In genomic region chr10:1142596-1142995, GRCh38 we compare ENCODE assay signal across 1 cellular context.
TF ChIP-seq lines count a peak whose summit lies in the region.

No MANE protein-coding gene starts in this region.

TF ChIP-seq in GM12878, 131 proteins besides CTCF, POLR2A, EP300 and RAD21 (continued from another document):
- TF ChIP-seq CUX1 (IDR thresholded peaks at IDR 0.05; ENCODE audit: insufficient replicate concordance, low read depth, low read length) (no peak), MEF2B (IDR thresholded peaks at IDR 0.05; ENCODE audit: partially characterized antibody, poor library complexity, severe bottlenecking) (no peak), PAX5 (IDR thresholded peaks at IDR 0.05; ENCODE audit: borderline replicate concordance, low read depth, low read length) (no peak), RFX5 (IDR thresholded peaks at IDR 0.05; ENCODE audit: low read depth, low read length) (no peak), SMC3 (IDR thresholded peaks at IDR 0.05; ENCODE audit: borderline replicate concordance, low read length) (no peak), MYB (IDR thresholded peaks at IDR 0.05; ENCODE audit: borderline replicate concordance, low read depth, low read length) (no peak), POLR2AphosphoS5 (IDR thresholded peaks at IDR 0.05; ENCODE audit: low read length) (no peak), ZNF24 (IDR thresholded peaks at IDR 0.05) (no peak), NR2F1 (conservative IDR thresholded peaks at IDR 0.05) (no peak), TCF7 (IDR thresholded peaks at IDR 0.05; ENCODE audit: borderline replicate concordance) (no peak), ELK1 (IDR thresholded peaks at IDR 0.05; ENCODE audit: low read depth, low read length) (no peak), NFYA (IDR thresholded peaks at IDR 0.05; ENCODE audit: borderline replicate concordance, low read depth, low read length) (no peak), POU2F2 (IDR thresholded peaks at IDR 0.05; ENCODE audit: borderline replicate concordance, low read depth, low read length) (no peak)
